Comparison of ENCODE assay signal across 21 cellular contexts in genomic region chr11:8947230-8947943, GRCh38. TPM values are rescaled to one million over a fixed set of nuclear protein-coding genes. Genes with fewer than 3 reads are reported as not detected.
"Had no signal": no experiment of that assay in that cellular context is flagged by ENCODE, and none has a peak within 500 bp of the region (broad histone marks: within the 10 kb centered on the region; RNA-seq: fewer than 3 reads in every experiment).

No MANE protein-coding gene starts in this region.

- H3K4me3 Mint-ChIP-seq: activated T-helper 17 cell treated with anti-CD3 and anti-CD28 coated beads, Interleukin-2, amount 50 U/mL, for 72 hours; endodermal cell; naive B cell had no signal

- H3K27me3 Mint-ChIP-seq: activated T-helper 17 cell treated with anti-CD3 and anti-CD28 coated beads, Interleukin-2, amount 50 U/mL, for 72 hours; naive B cell had no signal

- FAIRE-seq: islet of Langerhans had no signal

- H3K9me3 ChIP-seq: gastroesophageal sphincter, heart right ventricle, lower lobe of right lung, transverse colon had no signal

- H3K27ac Mint-ChIP-seq: activated T-helper 17 cell treated with anti-CD3 and anti-CD28 coated beads, Interleukin-2, amount 50 U/mL, for 72 hours had no signal

- H3K9me3 Mint-ChIP-seq: activated T-helper 17 cell treated with anti-CD3 and anti-CD28 coated beads, Interleukin-2, amount 50 U/mL, for 72 hours; endodermal cell; naive B cell had no signal

- H3K4me3 ChIP-seq: dorsolateral prefrontal cortex, gastroesophageal sphincter, heart right ventricle, lower lobe of right lung, skin epidermis, transverse colon had no signal

- ATAC-seq: activated T-helper 17 cell treated with anti-CD3 and anti-CD28 coated beads, Interleukin-2, amount 50 U/mL, for 72 hours; gastroesophageal sphincter; heart right ventricle; left colon; lower lobe of right lung had no signal

- DNase-seq: activated CD4-positive, alpha-beta T cell treated with anti-CD3 and anti-CD28 coated beads for 1 hour; activated CD4-positive, alpha-beta T cell treated with anti-CD3 and anti-CD28 coated beads, Interleukin-2, amount 50 U/mL, for 4 hours; activated naive CD4-positive, alpha-beta T cell treated with Interleukin-2 at 50 U/mL for 16 hours; activated T-cell treated with anti-CD3 and anti-CD28 coated beads for 4 hours; dorsolateral prefrontal cortex; endodermal cell; erythroblast; heart right ventricle; left colon; lower lobe of right lung; naive B cell; stimulated activated CD4-positive, alpha-beta T cell treated with anti-CD3 and anti-CD28 coated beads, Interleukin-4, amount 100 ng/mL, for 24 hours; stimulated activated CD8-positive, alpha-beta memory T cell treated with anti-CD3 and anti-CD28 coated beads, Interleukin-4, amount 100 ng/mL, for 48 hours; stimulated activated naive CD4-positive, alpha-beta T cell treated with Interleukin-2 at 50 U/mL for 16 hours; transverse colon had no signal

- H3K27me3 ChIP-seq: dorsolateral prefrontal cortex, gastroesophageal sphincter, heart right ventricle, transverse colon had no signal

- H3K4me1 Mint-ChIP-seq: activated T-helper 17 cell treated with anti-CD3 and anti-CD28 coated beads, Interleukin-2, amount 50 U/mL, for 72 hours; naive B cell had no signal

- H3K4me1 ChIP-seq: gastroesophageal sphincter, heart right ventricle, lower lobe of right lung, transverse colon had no signal

- H3K27ac ChIP-seq: dorsolateral prefrontal cortex, gastroesophageal sphincter, heart right ventricle, lower lobe of right lung, skin epidermis, VCaP had no signal

RNA-seq across cellular contexts. Expression of gene ASCL3, which starts 4.6 kb away (rescaled TPM):
- total RNA-seq: activated T-helper 17 cell treated with anti-CD3 and anti-CD28 coated beads, Interleukin-2, amount 50 U/mL, for 72 hours; cardiac septum; dorsolateral prefrontal cortex; endodermal cell; gastroesophageal sphincter; heart right ventricle; left colon; lower lobe of right lung; transverse colon had no signal
- polyA plus RNA-seq: heart right ventricle had no signal

RNA-seq across cellular contexts. Expression of gene C11orf16, which starts 14.6 kb away (rescaled TPM):
- total RNA-seq: activated T-helper 17 cell treated with anti-CD3 and anti-CD28 coated beads, Interleukin-2, amount 50 U/mL, for 72 hours; cardiac septum; dorsolateral prefrontal cortex; endodermal cell; gastroesophageal sphincter; left colon; transverse colon had no signal
- polyA plus RNA-seq: heart right ventricle had no signal
